In the genomic region with DNA sequence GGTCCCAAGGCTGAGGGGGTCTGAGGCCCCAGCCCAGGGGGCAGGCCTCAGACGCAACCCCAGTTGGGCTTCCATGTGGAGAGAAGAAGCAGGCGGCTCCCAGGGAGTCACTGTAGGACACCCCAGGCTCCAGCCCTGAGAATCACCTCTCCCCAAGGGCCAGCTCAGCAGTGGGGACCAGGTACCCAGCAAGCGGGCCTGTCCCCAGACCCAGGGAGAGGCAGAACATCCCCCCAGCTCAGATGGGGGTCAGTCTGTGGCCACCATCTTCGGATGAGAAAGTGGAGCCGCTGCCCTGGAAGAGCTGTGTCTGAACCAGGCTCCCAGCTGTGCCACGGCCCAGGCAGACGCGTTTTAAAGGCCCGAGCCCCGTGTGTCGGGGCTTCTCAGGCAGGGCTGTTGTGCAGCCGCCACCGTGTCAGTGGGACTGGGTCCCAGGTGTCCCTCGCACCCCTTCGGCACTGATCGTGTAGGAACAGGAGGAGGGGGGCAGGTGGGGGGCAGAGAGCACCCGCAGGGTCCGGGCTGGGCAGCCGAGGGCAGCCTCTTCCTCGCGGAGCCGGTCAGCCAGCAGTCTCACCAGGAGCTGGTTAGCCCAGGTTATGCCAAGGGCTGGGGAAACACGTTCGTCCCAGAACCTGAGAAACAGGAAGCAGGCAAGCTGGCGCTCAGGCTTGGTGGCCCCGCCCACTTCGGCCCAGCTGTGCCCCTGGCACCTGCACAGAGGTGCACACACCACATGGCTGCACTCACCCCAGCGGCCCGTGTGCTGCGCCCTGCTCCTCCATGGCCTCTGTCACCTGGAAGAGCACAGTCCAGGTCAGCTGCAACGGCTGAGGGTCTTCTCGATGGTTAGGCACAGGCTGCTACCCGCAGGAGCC, we compare ENCODE assay signal across 12 cellular contexts. TPM values are rescaled to one million over a fixed set of nuclear protein-coding genes. Genes with fewer than 3 reads are reported as not detected.
DNase-seq lines count a peak whose midpoint lies in the region; ATAC-seq and TF ChIP-seq lines count a peak whose summit lies in the region.
"Had no signal": no experiment of that assay in that cellular context is flagged by ENCODE, and none has a peak within 500 bp of the region (broad histone marks: within the 10 kb centered on the region; RNA-seq: fewer than 3 reads in every experiment).

No MANE protein-coding gene starts in this region.

- no peaks in the 10 kb centered on the region for H3K27me3 ChIP-seq in sigmoid colon
- H3K27me3 ChIP-seq: cardiac muscle cell had no signal

- no peak overlapping the region for H3K4me3 Mint-ChIP-seq in activated naive CD4-positive, alpha-beta T cell treated with anti-CD3 and anti-CD28 coated beads, Interleukin-2, amount 10 ng/mL, durations not matched to agents 7 days and 5 days

- peaks cover 8% of the 10 kb centered on the region for H3K4me1 Mint-ChIP-seq in activated naive CD4-positive, alpha-beta T cell treated with anti-CD3 and anti-CD28 coated beads, Interleukin-2, amount 10 ng/mL, durations not matched to agents 7 days and 5 days

- no peaks in the 10 kb centered on the region for H3K27me3 Mint-ChIP-seq in activated naive CD4-positive, alpha-beta T cell treated with anti-CD3 and anti-CD28 coated beads, Interleukin-2, amount 10 ng/mL, durations not matched to agents 7 days and 5 days
- H3K27me3 Mint-ChIP-seq: progenitor cell of endocrine pancreas had no signal

- peaks cover 23% of the 10 kb centered on the region for H3K36me3 Mint-ChIP-seq in activated naive CD4-positive, alpha-beta T cell treated with anti-CD3 and anti-CD28 coated beads, Interleukin-2, amount 10 ng/mL, durations not matched to agents 7 days and 5 days

- ATAC-seq in esophagus mucosa, result peak; percentile 89
- no peak for ATAC-seq in GM21717 (IDR thresholded peaks at IDR 0.05; ENCODE audit: unreplicated experiment)
- no peak for ATAC-seq in HG02623 (IDR thresholded peaks at IDR 0.05; ENCODE audit: unreplicated experiment)

- no peak for TF ChIP-seq EP300 in sigmoid colon (IDR thresholded peaks at IDR 0.05)

- H3K4me3 ChIP-seq in GM12865 (ENCODE audit: low read depth, low read length) (no peak overlapping the region), sigmoid colon (no peak overlapping the region)
- H3K4me3 ChIP-seq: cardiac muscle cell had no signal

- CTCF ChIA-PET in activated naive CD4-positive, alpha-beta T cell treated with anti-CD3 and anti-CD28 coated beads, Interleukin-2, amount 10 ng/mL, durations not matched to agents 7 days and 5 days (lab: Charles Lee), result interaction anchor here (0.6 kb wide), 1 partner anchor 124 kb away, joined by 3 read pairs; no protein-coding TSS in a partner anchor

- H3K27ac Mint-ChIP-seq in activated naive CD4-positive, alpha-beta T cell treated with anti-CD3 and anti-CD28 coated beads, Interleukin-2, amount 10 ng/mL, durations not matched to agents 7 days and 5 days, result no peak overlapping the region
- H3K27ac Mint-ChIP-seq: progenitor cell of endocrine pancreas had no signal

- peaks cover 4 to 73% (median 35%) of the 10 kb centered on the region in 4 donors for H3K36me3 ChIP-seq in sigmoid colon

- no peaks in the 10 kb centered on the region for H3K9me3 Mint-ChIP-seq in activated naive CD4-positive, alpha-beta T cell treated with anti-CD3 and anti-CD28 coated beads, Interleukin-2, amount 10 ng/mL, durations not matched to agents 7 days and 5 days

- intact Hi-C loops in sigmoid colon (cut with DNase I), result loop anchor here (5.0 kb wide), 1 partner anchor 126 kb away; no protein-coding TSS in a partner anchor

- no peaks in the 10 kb centered on the region for H3K9me3 ChIP-seq in sigmoid colon

- no peak for TF ChIP-seq CTCF in GM12865 (IDR thresholded peaks at IDR 0.05; ENCODE audit: insufficient read depth, low read depth, low read length, missing control alignments)
- no peak for TF ChIP-seq CTCF in sigmoid colon (IDR thresholded peaks at IDR 0.05)

- peaks cover 0 to 49% (median 41%) of the 10 kb centered on the region in 4 donors for H3K4me1 ChIP-seq in sigmoid colon

- peak overlapping the region; percentile 75 to 81 (median 77) for H3K27ac ChIP-seq in sigmoid colon

- peak; percentile 44 for DNase-seq in GM12865 (ENCODE audit: low read depth)
- DNase-seq in NCI-H69 (lab: John Stamatoyannopoulos, UW), result peak; percentile 45
- DNase-seq in sigmoid colon, result no peak
- DNase-seq in activated naive CD4-positive, alpha-beta T cell treated with anti-CD3 and anti-CD28 coated beads, Interleukin-2, amount 10 ng/mL, durations not matched to agents 7 days and 5 days, result no peak
- DNase-seq in central memory CD4-positive, alpha-beta T cell, result no peak
- DNase-seq: KG1; stimulated activated CD8-positive, alpha-beta memory T cell treated with anti-CD3 and anti-CD28 coated beads, Interleukin-4, amount 100 ng/mL, for 48 hours had no signal

- no peak for TF ChIP-seq POLR2A in sigmoid colon (IDR thresholded peaks at IDR 0.05)

- WGBS in sigmoid colon, 2 donors, result 36 to 75% methylated on average over 33 of the region's 33 CpGs

RNA-seq across cellular contexts. Expression of gene XRCC3, which starts 16.6 kb away (rescaled TPM):
- total RNA-seq in esophagus mucosa (11.3 TPM), sigmoid colon (1 to 10 TPM; 1.8 to 7.5 (median 2.0) TPM)
- polyA plus RNA-seq in sigmoid colon, result 10 to 100 TPM in 1 of 3 donors, 1 to 10 TPM in 2; 3.6 to 15.7 (median 5.1) TPM

RNA-seq across cellular contexts. Expression of gene ZFYVE21, which starts 17.0 kb away (rescaled TPM):
- total RNA-seq in esophagus mucosa (58.8 TPM), sigmoid colon (100 to 1,000 TPM in 1 of 4 donors, 10 to 100 TPM in 3; 84.2 to 106 (median 89.4) TPM)
- 10 to 100 TPM; 41.7 to 90.1 (median 61.7) TPM for polyA plus RNA-seq in sigmoid colon

Comparison
In these comparisons a context has a peak if more than half of its experiments do, and no peak if none do; other contexts are left out.
1. DNase-seq: peak in GM12865 (single experiment) and NCI-H69 (single experiment); none in sigmoid colon (single experiment), activated naive CD4-positive, alpha-beta T cell treated with anti-CD3 and anti-CD28 coated beads, Interleukin-2, amount 10 ng/mL, durations not matched to agents 7 days and 5 days (single experiment) and central memory CD4-positive, alpha-beta T cell (single experiment).